In genomic region chr19:17236831-17237543, GRCh38 we compare ENCODE assay signal across 12 cellular contexts. TPM values are rescaled to one million over a fixed set of nuclear protein-coding genes. Genes with fewer than 3 reads are reported as not detected.
DNase-seq lines count a peak whose midpoint lies in the region; ATAC-seq, FAIRE-seq and TF ChIP-seq lines count a peak whose summit lies in the region.
"Had no signal": no experiment of that assay in that cellular context is flagged by ENCODE, and none has a peak within 500 bp of the region (broad histone marks: within the 10 kb centered on the region; RNA-seq: fewer than 3 reads in every experiment).

No MANE protein-coding gene starts in this region.

- H2AFZ ChIP-seq in HCT116 (ENCODE audit: low read depth, low read length, poor library complexity, severe bottlenecking), result no peak overlapping the region
- no peak overlapping the region for H2AFZ ChIP-seq in astrocyte (ENCODE audit: low read depth, low read length)

- H4K20me1 ChIP-seq in HCT116 (ENCODE audit: insufficient read depth) (peaks cover 7% of the 10 kb centered on the region; the same call in 1 of the 2 replicates), astrocyte (ENCODE audit: insufficient read depth, low read length) (peaks cover 36% of the 10 kb centered on the region)

- peak overlapping the region; percentile 32 to 68 (median 50) for H3K4me3 Mint-ChIP-seq in CD4-positive, CD25-positive, alpha-beta regulatory T cell
- H3K4me3 Mint-ChIP-seq in astrocyte (ENCODE audit: unreplicated experiment) (peak overlapping the region; percentile 66), nephron progenitor cell (peak overlapping the region; percentile 13)

- no peak overlapping the region for H3K4me3 ChIP-seq in CD4-positive, CD25-positive, alpha-beta regulatory T cell (ENCODE audit: low read depth, low read length)
- H3K4me3 ChIP-seq in HCT116 (replicated peaks in 1 of 2; ENCODE audit: low read depth in 1 of 2, low read length in 2 of 2), result 0 out of 4 replicates have a peak overlapping the region, but pooled peaks of 1 of the 2 experiments have one; percentile 17
- H3K4me3 ChIP-seq in astrocyte (ENCODE audit: insufficient read depth, low read depth, low read length), result no peak overlapping the region

- ATAC-seq in CD4-positive, CD25-positive, alpha-beta regulatory T cell (ENCODE audit: low read depth in 2 of 2), result no peak
- no peak for ATAC-seq in HCT116
- no peak for ATAC-seq in activated CD4-positive, CD25-positive, alpha-beta regulatory T cell treated with anti-CD3 and anti-CD28 coated beads, Interleukin-2, amount 50 U/mL, for 24 hours

- no TSS peak for BruUV-seq in HCT116 (replicated peaks; lab: Mats Ljungman, UMichigan)

- H3K36me3 Mint-ChIP-seq in CD4-positive, CD25-positive, alpha-beta regulatory T cell, result no peaks in the 10 kb centered on the region
- H3K36me3 Mint-ChIP-seq in astrocyte (ENCODE audit: low read depth, unreplicated experiment) (peaks cover 13% of the 10 kb centered on the region), nephron progenitor cell (ENCODE audit: low read depth) (peaks cover 40% of the 10 kb centered on the region)

- DNase-seq in CD4-positive, CD25-positive, alpha-beta regulatory T cell, result no peak
- DNase-seq in HCT116 (ENCODE audit: low read depth, low spot score) (no peak), astrocyte (ENCODE audit: low read depth) (no peak), nephron progenitor cell (no peak), GM13976 (ENCODE audit: low spot score) (no peak), SK-N-DZ (ENCODE audit: low spot score) (no peak), T-helper 9 cell (no peak)
- DNase-seq: activated CD4-positive, alpha-beta T cell treated with anti-CD3 and anti-CD28 coated beads, Interleukin-2, amount 50 U/mL, for 48 hours; SIG-M5; stimulated activated CD4-positive, alpha-beta T cell treated with anti-CD3 and anti-CD28 coated beads, Interleukin-2, amount 100 ng/mL, for 48 hours had no signal

- FAIRE-seq in astrocyte (lab: Jason Lieb, UNC), result no peak
- FAIRE-seq: HTR-8/SVneo had no signal

- peaks cover 3% of the 10 kb centered on the region for H3K36me3 ChIP-seq in CD4-positive, CD25-positive, alpha-beta regulatory T cell (ENCODE audit: control insufficient read depth, insufficient read depth, low read length)
- H3K36me3 ChIP-seq in HCT116 (ENCODE audit: control insufficient read depth in 1 of 2, insufficient read depth in 2 of 2, low read length in 2 of 2) (peaks cover 8 to 16% of the 10 kb centered on the region in 2 experiments; a peak in 3 of 4 replicates), astrocyte (ENCODE audit: insufficient read depth, low read length) (peaks cover 3% of the 10 kb centered on the region)

- peak overlapping the region in 1 of 3 donors; percentile 43 for H3K27ac Mint-ChIP-seq in CD4-positive, CD25-positive, alpha-beta regulatory T cell
- H3K27ac Mint-ChIP-seq in astrocyte (ENCODE audit: unreplicated experiment), result no peak overlapping the region
- peak overlapping the region; percentile 79 for H3K27ac Mint-ChIP-seq in nephron progenitor cell

- intact Hi-C loops in HCT116 (cut with micrococcal nuclease), result no loop called here

- H3K27me3 ChIP-seq in CD4-positive, CD25-positive, alpha-beta regulatory T cell (ENCODE audit: control insufficient read depth, insufficient read depth, low read length), result no peaks in the 10 kb centered on the region
- H3K27me3 ChIP-seq in HCT116 (ENCODE audit: insufficient read depth, low read length) (no peaks in the 10 kb centered on the region), astrocyte (ENCODE audit: insufficient read depth, low read length) (no peaks in the 10 kb centered on the region)

- H3K9ac ChIP-seq in HCT116 (ENCODE audit: low read length) (peak overlapping the region; percentile 36), astrocyte (ENCODE audit: low read length) (no peak overlapping the region)

- in situ Hi-C loops in GM13976 (cut with MboI; ENCODE audit: low sequenced_read_pairs, unreplicated experiment), result loop anchor here (25.0 kb wide), 1 partner anchor 175 kb away; no protein-coding TSS in a partner anchor

- TF ChIP-seq POLR2A in HCT116 (IDR thresholded peaks at IDR 0.05; ENCODE audit: borderline replicate concordance, extremely low read depth, insufficient read depth, insufficient read length), result no peak

- H3K27me3 Mint-ChIP-seq in CD4-positive, CD25-positive, alpha-beta regulatory T cell, result peaks cover 24% of the 10 kb centered on the region
- H3K27me3 Mint-ChIP-seq in astrocyte (ENCODE audit: low read depth, unreplicated experiment) (no peaks in the 10 kb centered on the region), nephron progenitor cell (ENCODE audit: low read depth, poor library complexity) (peaks cover 4% of the 10 kb centered on the region)

- TF ChIP-seq RAD21 in HCT116 (IDR thresholded peaks at IDR 0.05; ENCODE audit: low read depth), result no peak

- no peak for TF ChIP-seq CTCF in HCT116 (IDR thresholded peaks at IDR 0.05 in 2 of 3, conservative IDR thresholded peaks at IDR 0.05 in 1 of 3; ENCODE audit: borderline replicate concordance in 1 of 3, insufficient read depth in 1 of 3, low read depth in 2 of 3, low read length in 2 of 3)
- no peak for TF ChIP-seq CTCF in astrocyte (IDR thresholded peaks at IDR 0.05; ENCODE audit: insufficient read depth, low read depth, low read length)
- no peak for TF ChIP-seq CTCF in nephron progenitor cell (IDR thresholded peaks at IDR 0.05)
- TF ChIP-seq CTCF in GM13976 (IDR thresholded peaks at IDR 0.05; ENCODE audit: borderline replicate concordance, control extremely low read depth, extremely low read depth, insufficient read depth, missing control alignments), result no peak

- H3K4me1 Mint-ChIP-seq in CD4-positive, CD25-positive, alpha-beta regulatory T cell, result peaks cover 0 to 17% (median 0%) of the 10 kb centered on the region in 4 donors
- H3K4me1 Mint-ChIP-seq in astrocyte (ENCODE audit: low read depth, unreplicated experiment), result no peaks in the 10 kb centered on the region
- H3K4me1 Mint-ChIP-seq in nephron progenitor cell, result peaks cover 63% of the 10 kb centered on the region

- H3K9me3 Mint-ChIP-seq in CD4-positive, CD25-positive, alpha-beta regulatory T cell, result no peaks in the 10 kb centered on the region
- H3K9me3 Mint-ChIP-seq in astrocyte (ENCODE audit: unreplicated experiment), result no peaks in the 10 kb centered on the region
- H3K9me3 Mint-ChIP-seq in nephron progenitor cell, result no peaks in the 10 kb centered on the region

- POLR2A ChIA-PET in HCT116 (lab: Charles Lee), result interaction anchor here (1.1 to 3.8 kb wide), 2 partner anchors 10 to 14 kb away, joined by 3 to 29 read pairs; partner anchors contain the start of gene OCEL1

- H3K9me3 ChIP-seq in CD4-positive, CD25-positive, alpha-beta regulatory T cell (ENCODE audit: control insufficient read depth in 2 of 2, low read length in 2 of 2), result no peaks in the 10 kb centered on the region
- H3K9me3 ChIP-seq in HCT116 (ENCODE audit: control insufficient read depth in 1 of 2, insufficient read depth in 1 of 2, low read depth in 1 of 2, low read length in 2 of 2), result no peaks in the 10 kb centered on the region
- H3K9me3 ChIP-seq in astrocyte (ENCODE audit: insufficient read depth, low read depth, low read length), result no peaks in the 10 kb centered on the region

- no peaks in the 10 kb centered on the region for H3K9me2 ChIP-seq in HCT116 (ENCODE audit: insufficient read depth)

- RAD21 ChIA-PET in HCT116 (lab: Charles Lee; ENCODE audit: low non-redundant PET in 1 of 2, low total read pairs in 2 of 2, uncharacterized antibody in 2 of 2, unreplicated experiment in 2 of 2), result no interaction called here

- H3K4me2 ChIP-seq in HCT116 (ENCODE audit: low read length) (peak overlapping the region; percentile 59), astrocyte (ENCODE audit: low read length) (no peak overlapping the region)

- CTCF ChIA-PET in HCT116 (lab: Charles Lee), result no interaction called here

- peaks cover 57% of the 10 kb centered on the region for H3K79me2 ChIP-seq in HCT116 (ENCODE audit: insufficient read depth, low read length)
- peaks cover 24% of the 10 kb centered on the region for H3K79me2 ChIP-seq in astrocyte (ENCODE audit: insufficient read depth, low read length)

- no peak overlapping the region for H3K27ac ChIP-seq in CD4-positive, CD25-positive, alpha-beta regulatory T cell (ENCODE audit: insufficient read depth, low read length, poor library complexity, severe bottlenecking)
- peak overlapping the region; percentile 78 for H3K27ac ChIP-seq in HCT116 (ENCODE audit: low read depth, low read length)
- H3K27ac ChIP-seq in astrocyte (ENCODE audit: low read depth, low read length), result no peak overlapping the region

- peaks cover 12% of the 10 kb centered on the region for H3K4me1 ChIP-seq in CD4-positive, CD25-positive, alpha-beta regulatory T cell (ENCODE audit: control insufficient read depth, insufficient read depth, low read length, poor library complexity, severe bottlenecking)
- H3K4me1 ChIP-seq in HCT116 (ENCODE audit: control insufficient read depth in 1 of 2, insufficient read depth in 2 of 2, low read length in 2 of 2) (peaks cover 13 to 27% of the 10 kb centered on the region in 2 experiments), astrocyte (ENCODE audit: insufficient read depth, low read length) (peaks cover 14% of the 10 kb centered on the region)

RNA-seq across cellular contexts. Expression of gene NR2F6, which starts 8.7 kb away (rescaled TPM):
- 0.52 TPM for total RNA-seq in CD4-positive, CD25-positive, alpha-beta regulatory T cell
- polyA plus RNA-seq in CD4-positive, CD25-positive, alpha-beta regulatory T cell, result 1 to 10 TPM in 2 of 4 donors, under 1 TPM in 2; 0.81 to 3.2 (median 1.5) TPM
- total RNA-seq in HCT116 (2021; ENCODE audit: unreplicated experiment) (88.0 TPM), astrocyte (63.5 and 72.8 TPM in 2 replicates)
- 57.6 and 61.3 TPM in 2 replicates for polyA plus RNA-seq in HCT116 (2012)
- 90.3 and 107 TPM in 2 replicates for polyA plus RNA-seq in SK-N-DZ (2014; cell fraction: cytosol; rRNA removed)
- 73.5 and 90.3 TPM in 2 replicates for polyA plus RNA-seq in SK-N-DZ (2014; cell fraction: nucleus; rRNA removed)

RNA-seq across cellular contexts. Expression of gene OCEL1, which starts 11.0 kb away (rescaled TPM):
- total RNA-seq in CD4-positive, CD25-positive, alpha-beta regulatory T cell, result 23.3 TPM
- 10 to 100 TPM; 34.0 to 51.0 (median 47.1) TPM for polyA plus RNA-seq in CD4-positive, CD25-positive, alpha-beta regulatory T cell
- total RNA-seq in HCT116 (2021; ENCODE audit: unreplicated experiment) (39.8 TPM), astrocyte (12.3 and 13.5 TPM in 2 replicates)
- 28.3 and 33.8 TPM in 2 replicates for polyA plus RNA-seq in HCT116 (2012)
- 1.6 and 3.9 TPM in 2 replicates for polyA plus RNA-seq in SK-N-DZ (2014; cell fraction: cytosol; rRNA removed)
- 0.78 and 9.6 TPM in 2 replicates for polyA plus RNA-seq in SK-N-DZ (2014; cell fraction: nucleus; rRNA removed)

RNA-seq across cellular contexts. Expression of gene USE1, which starts 21.8 kb away (rescaled TPM):
- total RNA-seq in CD4-positive, CD25-positive, alpha-beta regulatory T cell, result 27.1 TPM
- polyA plus RNA-seq in CD4-positive, CD25-positive, alpha-beta regulatory T cell, result 10 to 100 TPM; 43.9 to 53.7 (median 50.1) TPM
- total RNA-seq in HCT116 (2021; ENCODE audit: unreplicated experiment) (27.5 TPM), astrocyte (19.2 and 19.8 TPM in 2 replicates)
- polyA plus RNA-seq in HCT116 (2012), result 34.7 and 34.8 TPM in 2 replicates
- 4.6 and 6.2 TPM in 2 replicates for polyA plus RNA-seq in SK-N-DZ (2014; cell fraction: cytosol; rRNA removed)
- 18.4 and 19.1 TPM in 2 replicates for polyA plus RNA-seq in SK-N-DZ (2014; cell fraction: nucleus; rRNA removed)

RNA-seq across cellular contexts. Expression of gene USHBP1, which starts 27.6 kb away (rescaled TPM):
- total RNA-seq in CD4-positive, CD25-positive, alpha-beta regulatory T cell, result not detected
- polyA plus RNA-seq in CD4-positive, CD25-positive, alpha-beta regulatory T cell, result not detected
- 0.15 TPM for total RNA-seq in HCT116 (2021; ENCODE audit: unreplicated experiment)
- polyA plus RNA-seq in HCT116 (2012), result 0.04 and 0.16 TPM in 2 replicates
- 0.27 TPM in 1 of 2 replicates, not detected in the other for total RNA-seq in astrocyte
- 0.02 and 0.45 TPM in 2 replicates for polyA plus RNA-seq in SK-N-DZ (2014; cell fraction: cytosol; rRNA removed)
- 0.24 and 0.28 TPM in 2 replicates for polyA plus RNA-seq in SK-N-DZ (2014; cell fraction: nucleus; rRNA removed)

RNA-seq across cellular contexts. Expression of gene BABAM1, which starts 30.3 kb away (rescaled TPM):
- 82.3 TPM for total RNA-seq in CD4-positive, CD25-positive, alpha-beta regulatory T cell
- polyA plus RNA-seq in CD4-positive, CD25-positive, alpha-beta regulatory T cell, result 100 to 1,000 TPM; 111 to 140 (median 124) TPM
- 93.3 TPM for total RNA-seq in HCT116 (2021; ENCODE audit: unreplicated experiment)
- polyA plus RNA-seq in HCT116 (2012), result 71.5 and 72.7 TPM in 2 replicates
- total RNA-seq in astrocyte, result 112 and 115 TPM in 2 replicates
- 109 and 123 TPM in 2 replicates for polyA plus RNA-seq in SK-N-DZ (2014; cell fraction: cytosol; rRNA removed)
- polyA plus RNA-seq in SK-N-DZ (2014; cell fraction: nucleus; rRNA removed), result 137 and 164 TPM in 2 replicates

Comparison
In these comparisons a context has a peak if more than half of its experiments do, and no peak if none do; other contexts are left out.
1. H3K4me3 Mint-ChIP-seq: peak in every context shown above with its lines; median percentile 66 in astrocyte; 50 in CD4-positive, CD25-positive, alpha-beta regulatory T cell; 13 in nephron progenitor cell.
2. RNA of gene NR2F6, which starts 8.7 kb away (total RNA-seq): 88.0 TPM in HCT116 (single experiment) and 63.5 to 72.8 TPM in astrocyte; 0.52 TPM in CD4-positive, CD25-positive, alpha-beta regulatory T cell (single experiment); every median in the first group is over 10 times any median in the second.